In the genomic region with DNA sequence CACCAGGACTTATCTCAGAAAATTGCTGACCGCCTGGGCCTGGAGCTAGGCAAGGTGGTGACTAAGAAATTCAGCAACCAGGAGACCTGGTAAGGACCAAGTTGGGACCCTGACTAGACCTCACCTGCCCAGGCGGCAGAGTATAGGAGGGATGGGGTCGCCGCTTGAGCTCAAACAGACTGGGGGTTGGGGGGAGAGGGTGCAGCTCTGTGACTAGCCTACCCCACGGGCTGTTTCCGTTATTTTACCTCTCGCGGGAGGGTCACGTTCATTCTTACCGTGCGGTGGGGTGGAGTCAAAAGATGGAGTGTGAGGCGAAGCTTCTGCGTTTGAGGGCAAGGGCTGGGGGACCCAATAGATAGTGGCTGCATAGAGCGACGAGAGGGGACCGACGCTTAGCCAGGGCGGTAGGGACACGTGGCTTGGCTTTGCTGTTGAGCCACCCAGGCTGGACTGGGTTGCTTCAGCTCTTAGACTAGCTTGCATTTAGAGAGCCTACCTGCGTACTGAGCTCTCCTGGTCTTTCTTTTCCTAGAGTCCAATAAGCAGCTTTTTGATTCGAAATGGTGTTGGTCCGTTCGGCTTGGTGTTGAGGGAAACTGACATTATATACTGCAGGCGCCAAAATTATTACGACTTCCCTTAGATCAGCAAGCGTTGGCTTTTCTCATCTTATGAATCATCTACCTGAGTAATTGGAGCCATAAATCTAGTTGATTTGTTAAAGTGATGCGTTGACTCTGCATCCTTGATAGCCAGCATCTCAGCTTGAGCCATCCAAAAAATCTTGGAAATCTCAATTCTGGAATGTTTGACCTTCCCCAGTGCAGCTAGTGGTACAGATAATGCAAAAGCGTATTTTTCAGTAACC, we compare ENCODE assay signal across 8 cellular contexts. TPM values are rescaled to one million over a fixed set of nuclear protein-coding genes. Genes with fewer than 3 reads are reported as not detected.
DNase-seq lines count a peak whose midpoint lies in the region; ATAC-seq lines count a peak whose summit lies in the region.

No MANE protein-coding gene starts in this region.

- no peak overlapping the region for H3K14ac ChIP-seq in mesenchymal stem cell (ENCODE audit: low read length in 2 of 2)

- DNase-seq in NCI-H2081 (lab: John Stamatoyannopoulos, UW) (peak; percentile 46 to 64), NCI-H2081 treated with DMSO at 0.1 percent for 48 hours (lab: John Stamatoyannopoulos, UW) (no peak), NCI-H1694 (lab: John Stamatoyannopoulos, UW) (peak; percentile 12), ecto neural progenitor cell (ENCODE audit: low spot score) (peak; percentile 63), mesenchymal stem cell (peak; percentile 39)
- peak; percentile 24 for DNase-seq in activated CD4-positive, alpha-beta T cell treated with anti-CD3 and anti-CD28 coated beads for 24 hours (ENCODE audit: low read depth in 2 of 2)
- peak; percentile 1 for DNase-seq in stimulated activated CD8-positive, alpha-beta memory T cell treated with anti-CD3 and anti-CD28 coated beads, Interleukin-15, amount 100 ng/mL, for 1 hour (ENCODE audit: low read depth)

- no peaks in the 10 kb centered on the region for H3K79me1 ChIP-seq in mesenchymal stem cell (replicated peaks; ENCODE audit: low read length, poor library complexity, severe bottlenecking)

- no peak overlapping the region for H2BK15ac ChIP-seq in mesenchymal stem cell (ENCODE audit: low read depth, poor library complexity, severe bottlenecking)

- H3K36me3 ChIP-seq in mesenchymal stem cell (ENCODE audit: control insufficient read depth in 1 of 2, insufficient read depth in 2 of 2, low read depth in 1 of 2, low read length in 2 of 2): no peaks in the 10 kb centered on the region

- H3K4me3 ChIP-seq in mesenchymal stem cell (ENCODE audit: insufficient read depth in 1 of 2, low read depth in 1 of 2, low read length in 2 of 2): peak overlapping the region; percentile 82 to 90

- no peaks in the 10 kb centered on the region for H3K4me1 ChIP-seq in mesenchymal stem cell (ENCODE audit: control insufficient read depth, insufficient read depth, low read depth, low read length)

- peak overlapping the region in 1 of 2 experiments; percentile 28 for H3K4ac ChIP-seq in mesenchymal stem cell (ENCODE audit: low read depth in 1 of 2, low read length in 2 of 2)

- H4K91ac ChIP-seq in mesenchymal stem cell (ENCODE audit: low read length): no peak overlapping the region

- H3K23ac ChIP-seq in mesenchymal stem cell (ENCODE audit: low read length in 2 of 2): no peak overlapping the region

- WGBS in mesenchymal stem cell: 0% methylated on average over 21 of the region's 28 CpGs

- H2BK12ac ChIP-seq in mesenchymal stem cell (ENCODE audit: low read length in 2 of 2): no peak overlapping the region

- peak overlapping the region; percentile 69 for H3K27ac ChIP-seq in mesenchymal stem cell (ENCODE audit: low read length, poor library complexity, severe bottlenecking)

- no peak overlapping the region for H2AK5ac ChIP-seq in mesenchymal stem cell (ENCODE audit: low read length, severe bottlenecking)

- peak overlapping the region; percentile 85 for H2AFZ ChIP-seq in mesenchymal stem cell (ENCODE audit: low read depth, low read length)

- H4K8ac ChIP-seq in mesenchymal stem cell (ENCODE audit: low read length): no peak overlapping the region

- H3K18ac ChIP-seq in mesenchymal stem cell (ENCODE audit: low read depth in 1 of 2, low read length in 2 of 2): peak overlapping the region; percentile 18 to 33

- H3K27me3 ChIP-seq in mesenchymal stem cell (ENCODE audit: control insufficient read depth in 1 of 2, insufficient read depth in 1 of 2, low read length in 2 of 2): peaks cover 0 to 14% of the 10 kb centered on the region in 2 experiments

- peak overlapping the region; percentile 78 for H3K4me2 ChIP-seq in mesenchymal stem cell (ENCODE audit: low read length, poor library complexity, severe bottlenecking)

- H3K9me3 ChIP-seq in mesenchymal stem cell (ENCODE audit: control insufficient read depth, low read length): no peaks in the 10 kb centered on the region

- no peak overlapping the region for H2BK120ac ChIP-seq in mesenchymal stem cell (ENCODE audit: low read depth, low read length)

- H3K9ac ChIP-seq in mesenchymal stem cell (ENCODE audit: low read length): peak overlapping the region; percentile 87

- peak overlapping the region; percentile 31 for H2BK5ac ChIP-seq in mesenchymal stem cell (ENCODE audit: low read depth, low read length, poor library complexity, severe bottlenecking)

- ATAC-seq in HG02678 (IDR thresholded peaks at IDR 0.05; ENCODE audit: unreplicated experiment): peak; percentile 37

RNA-seq across cellular contexts. Expression of a gene that starts 0.6 kb away (rescaled TPM):
- polyA plus RNA-seq in mesenchymal stem cell (2013, experiment 1 of 2): 31.3 TPM
- polyA plus RNA-seq in mesenchymal stem cell (2013, experiment 2 of 2): 32.9 TPM
